Comparison of ENCODE assay signal across 9 cellular contexts in the genomic region with DNA sequence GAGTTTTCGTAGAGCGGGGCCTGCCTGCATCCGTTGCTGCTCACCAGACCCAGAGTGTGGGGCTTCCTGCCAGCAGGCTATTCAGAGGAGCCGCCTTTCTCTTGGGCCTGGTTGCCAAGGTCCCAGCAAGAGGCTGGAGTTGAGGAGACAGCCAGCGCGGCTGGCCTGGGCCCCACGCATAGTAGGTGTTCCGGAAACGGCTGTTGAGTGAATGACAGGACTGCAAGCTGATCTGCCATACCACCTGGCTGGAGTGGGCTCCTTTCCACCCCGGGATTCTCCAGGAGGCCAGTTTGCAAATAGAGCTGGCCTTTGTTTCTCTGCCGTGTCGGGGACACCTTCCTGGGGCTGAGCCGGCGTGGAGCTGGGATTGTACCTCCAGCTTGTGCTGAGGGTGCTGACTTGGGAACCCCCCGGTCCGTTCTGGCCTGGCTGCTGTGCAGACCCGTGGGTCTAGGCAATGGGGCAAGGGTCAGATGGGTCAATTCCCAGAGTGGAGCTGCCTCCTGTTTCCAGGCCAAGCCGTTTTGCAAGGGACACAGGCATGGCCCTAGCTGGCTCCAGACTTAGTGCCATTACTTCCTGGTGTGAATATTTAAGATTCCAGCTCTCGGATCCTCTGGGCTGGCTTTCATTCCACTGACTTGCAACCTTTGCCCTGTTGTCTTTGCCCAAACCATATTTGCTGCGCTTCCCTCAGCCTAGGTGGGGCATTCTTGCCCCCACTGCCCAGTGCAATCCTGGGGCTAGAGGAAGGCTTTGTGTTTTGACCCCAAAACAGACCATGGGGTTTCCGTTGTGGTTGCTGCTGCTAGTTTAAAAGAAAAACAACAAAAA.
DNase-seq lines count a peak whose midpoint lies in the region; ATAC-seq and TF ChIP-seq lines count a peak whose summit lies in the region.
"Had no signal": no experiment of that assay in that cellular context is flagged by ENCODE, and none has a peak within 500 bp of the region (broad histone marks: within the 10 kb centered on the region; RNA-seq: fewer than 3 reads in every experiment).

No MANE protein-coding gene starts in this region.

- in situ Hi-C loops in mammary epithelial cell (cut with MboI; ENCODE audit: low sequenced_read_pairs in 2 of 2) = no loop called here

- no peak overlapping the region for H3K4me3 ChIP-seq in breast epithelium
- H3K4me3 ChIP-seq in mammary epithelial cell (replicated peaks in 1 of 3; ENCODE audit: insufficient read depth in 1 of 3, low read depth in 2 of 3, low read length in 3 of 3) = no peak overlapping the region
- H3K4me3 ChIP-seq in adipocyte (ENCODE audit: low read length) = peak overlapping the region; percentile 10
- H3K4me3 ChIP-seq in uterus = no peak overlapping the region

- H3K27ac ChIP-seq in breast epithelium (peak overlapping the region; percentile 30 to 41), mammary epithelial cell (ENCODE audit: insufficient read depth, low read depth, low read length) (no peak overlapping the region), uterus (peak overlapping the region; percentile 6 to 29)
- H3K27ac ChIP-seq: C4-2B had no signal

- peaks cover 0 to 4% of the 10 kb centered on the region in 2 donors for H3K4me1 ChIP-seq in breast epithelium
- H3K4me1 ChIP-seq in mammary epithelial cell (ENCODE audit: insufficient read depth, low read length) = peaks cover 27% of the 10 kb centered on the region
- peaks cover 40% of the 10 kb centered on the region for H3K4me1 ChIP-seq in adipocyte (ENCODE audit: control insufficient read depth, insufficient read depth, low read length)
- H3K4me1 ChIP-seq in uterus = peaks cover 0 to 6% of the 10 kb centered on the region in 2 donors

- H3K27me3 ChIP-seq in breast epithelium (no peaks in the 10 kb centered on the region), mammary epithelial cell (ENCODE audit: insufficient read depth, low read length) (no peaks in the 10 kb centered on the region), adipocyte (replicated peaks; ENCODE audit: control insufficient read depth, insufficient read depth, low read length) (no peaks in the 10 kb centered on the region), uterus (no peaks in the 10 kb centered on the region)

- no peak overlapping the region for H3K4me2 ChIP-seq in mammary epithelial cell (ENCODE audit: insufficient read depth, low read depth, low read length)

- TF ChIP-seq POLR2A in breast epithelium (IDR thresholded peaks at IDR 0.05) (no peak), uterus (IDR thresholded peaks at IDR 0.05) (no peak), GM18505 (IDR thresholded peaks at IDR 0.05; ENCODE audit: borderline replicate concordance, extremely low read depth, insufficient read depth, insufficient read length) (no peak)

- ATAC-seq in left colon (peak; percentile 72), GM18505 (IDR thresholded peaks at IDR 0.05; ENCODE audit: unreplicated experiment) (no peak)

- BruUV-seq in mammary epithelial cell (replicated peaks; lab: Mats Ljungman, UMichigan) = no TSS peak

- H3K9ac ChIP-seq in mammary epithelial cell (ENCODE audit: insufficient read depth, low read length) (no peak overlapping the region), adipocyte (ENCODE audit: low read length) (peak overlapping the region; percentile 64)

- DNase-seq in breast epithelium (ENCODE audit: low spot score in 2 of 2) (no peak), mammary epithelial cell (no peak), adipocyte (ENCODE audit: low read depth) (peak; percentile 38), left colon (no peak), uterus (peak in 1 of 2 donors; percentile 53), DMS53 treated with DMSO at 0.1 percent for 48 hours (lab: John Stamatoyannopoulos, UW; ENCODE audit: unreplicated experiment) (no peak)
- no peak for DNase-seq in stimulated activated CD4-positive, alpha-beta T cell treated with anti-CD3 and anti-CD28 coated beads, Interleukin-4, amount 100 ng/mL, for 24 hours

- no peaks in the 10 kb centered on the region for H4K20me1 ChIP-seq in mammary epithelial cell (ENCODE audit: insufficient read depth, low read length)

- CTCF ChIA-PET in mammary epithelial cell (lab: Charles Lee; ENCODE audit: low non-redundant PET) = no interaction called here

- no peak overlapping the region for H2AFZ ChIP-seq in mammary epithelial cell (ENCODE audit: low read depth, low read length)

- H3K79me2 ChIP-seq in mammary epithelial cell (ENCODE audit: insufficient read depth, low read length) = peaks cover 94% of the 10 kb centered on the region

- 84% methylated on average over 21 of the region's 21 CpGs for WGBS in mammary epithelial cell (ENCODE audit: low coverage, missing lambda C conversion rate)

- intact Hi-C loops in breast epithelium (cut with DNase I; ENCODE audit: low total_unique reads) (no loop called here), mammary epithelial cell (cut with micrococcal nuclease) (no loop called here), left colon (cut with DNase I, micrococcal nuclease) (no loop called here), uterus (cut with DNase I; ENCODE audit: low total_unique reads) (no loop called here)

- H3K36me3 ChIP-seq in breast epithelium (no peaks in the 10 kb centered on the region), mammary epithelial cell (ENCODE audit: insufficient read depth, low read length) (peaks cover 2% of the 10 kb centered on the region), adipocyte (ENCODE audit: control insufficient read depth, insufficient read depth, low read length, severe bottlenecking) (no peaks in the 10 kb centered on the region), uterus (no peaks in the 10 kb centered on the region)

- H3K9me3 ChIP-seq in breast epithelium (no peaks in the 10 kb centered on the region), mammary epithelial cell (replicated peaks; ENCODE audit: insufficient read depth, low read length) (no peaks in the 10 kb centered on the region), adipocyte (ENCODE audit: control insufficient read depth, low read length) (no peaks in the 10 kb centered on the region), uterus (no peaks in the 10 kb centered on the region)

- dilution Hi-C loops in mammary epithelial cell (cut with HindIII; ENCODE audit: low sequenced_read_pairs) = no loop called here

- TF ChIP-seq CTCF in breast epithelium (IDR thresholded peaks at IDR 0.05) = no peak
- TF ChIP-seq CTCF in mammary epithelial cell (conservative IDR thresholded peaks at IDR 0.05 in 1 of 2, IDR thresholded peaks at IDR 0.05 in 1 of 2; ENCODE audit: extremely low read depth in 1 of 2, insufficient read depth in 1 of 2, low read depth in 1 of 2, low read length in 2 of 2) = no peak
- TF ChIP-seq CTCF in uterus (IDR thresholded peaks at IDR 0.05) = no peak
